15 cellular contexts compared by ENCODE assay signal in the genomic region with DNA sequence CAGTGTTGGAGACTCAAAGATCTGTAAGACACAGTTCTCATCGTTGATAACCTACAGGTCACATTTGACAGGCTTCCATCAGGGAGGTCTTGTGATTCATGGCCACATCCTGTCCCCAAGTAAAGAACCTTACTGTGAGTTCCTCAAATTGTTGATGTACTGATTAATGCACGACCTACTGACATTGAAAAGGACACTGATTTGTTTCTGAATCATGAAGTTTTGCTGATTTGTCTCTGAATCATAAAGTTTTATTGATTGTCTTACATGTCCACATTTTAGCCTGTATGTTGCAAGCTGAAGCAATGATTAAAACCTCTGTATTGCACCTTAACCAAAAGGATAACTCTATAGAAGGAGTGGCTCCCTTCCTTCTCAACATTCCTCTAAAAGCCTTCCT.
A peak's percentile ranks its signal among the peaks of the same experiment; 100 is the strongest.
DNase-seq lines count a peak whose midpoint lies in the region; ATAC-seq, FAIRE-seq and TF ChIP-seq lines count a peak whose summit lies in the region.
"Had no signal": no experiment of that assay in that cellular context is flagged by ENCODE, and none has a peak within 500 bp of the region (broad histone marks: within the 10 kb centered on the region; RNA-seq: fewer than 3 reads in every experiment).

No MANE protein-coding gene starts in this region.

- no peaks in the 10 kb centered on the region for H3K79me2 ChIP-seq in OCI-LY7 (ENCODE audit: insufficient read depth, low read depth, low read length)

- intact Hi-C loops in activated naive CD4-positive, alpha-beta T cell treated with anti-CD3 and anti-CD28 coated beads for 36 hours (cut with micrococcal nuclease), result loop anchor here (1.0 to 5.0 kb wide), 5 partner anchors 14 to 998 kb away; no protein-coding TSS in a partner anchor
- intact Hi-C loops in OCI-LY7 (cut with micrococcal nuclease; ENCODE audit: unreplicated experiment) (no loop called here), lower lobe of right lung (cut with DNase I) (no loop called here)

- no TSS peak for BruUV-seq in OCI-LY7 (replicated peaks; lab: Mats Ljungman, UMichigan)

- H3K9me3 ChIP-seq in OCI-LY7 (ENCODE audit: low read length), result no peaks in the 10 kb centered on the region
- H3K9me3 ChIP-seq in lower lobe of right lung, result no peaks in the 10 kb centered on the region
- H3K9me3 ChIP-seq: sigmoid colon had no signal

- peak; percentile 53 for DNase-seq in activated naive CD4-positive, alpha-beta T cell treated with anti-CD3 and anti-CD28 coated beads for 36 hours
- no peak for DNase-seq in activated naive CD4-positive, alpha-beta T cell treated with Interleukin-2 at 50 U/mL for 16 hours
- DNase-seq in OCI-LY7 (ENCODE audit: low spot score) (peak; percentile 11), bronchial epithelial cell (ENCODE audit: low read depth) (peak; percentile 88), lower lobe of right lung (no peak), cerebellar cortex (ENCODE audit: low spot score) (no peak), NCI-H226 (no peak)
- no peak for DNase-seq in stimulated activated effector memory CD8-positive, alpha-beta T cell treated with anti-CD3 and anti-CD28 coated beads, Interleukin-12 subunit alpha, Interleukin-12 subunit beta, amount 100 ng/mL, for 72 hours (ENCODE audit: low spot score in 2 of 2)
- DNase-seq: activated T-cell treated with anti-CD3 and anti-CD28 coated beads, Interleukin-2, amount 50 U/mL, for 48 hours; central memory CD4-positive, alpha-beta T cell; foreskin melanocyte; NCI-H187; sigmoid colon had no signal

- H3K27ac Mint-ChIP-seq in activated naive CD4-positive, alpha-beta T cell treated with anti-CD3 and anti-CD28 coated beads for 36 hours, result peak overlapping the region; percentile 4
- peak overlapping the region; percentile 33 for H3K27ac Mint-ChIP-seq in stimulated activated effector memory CD8-positive, alpha-beta T cell treated with anti-CD3 and anti-CD28 coated beads, Interleukin-12 subunit alpha, Interleukin-12 subunit beta, amount 100 ng/mL, for 72 hours

- H3K27me3 ChIP-seq in bronchial epithelial cell (ENCODE audit: control insufficient read depth, insufficient read depth, low read length) (no peaks in the 10 kb centered on the region), lower lobe of right lung (ENCODE audit: low read depth) (no peaks in the 10 kb centered on the region)
- H3K27me3 ChIP-seq: sigmoid colon had no signal

- no peak for TF ChIP-seq CTCF in OCI-LY7 (conservative IDR thresholded peaks at IDR 0.05; ENCODE audit: low read length)
- no peak for TF ChIP-seq CTCF in bronchial epithelial cell (IDR thresholded peaks at IDR 0.05; ENCODE audit: insufficient read depth, low read length, severe bottlenecking)
- no peak for TF ChIP-seq CTCF in lower lobe of right lung (IDR thresholded peaks at IDR 0.05)

- POLR2A ChIA-PET in OCI-LY7 (lab: Charles Lee), result no interaction called here

- no peaks in the 10 kb centered on the region for H3K9me3 Mint-ChIP-seq in activated naive CD4-positive, alpha-beta T cell treated with anti-CD3 and anti-CD28 coated beads for 36 hours
- no peaks in the 10 kb centered on the region for H3K9me3 Mint-ChIP-seq in stimulated activated effector memory CD8-positive, alpha-beta T cell treated with anti-CD3 and anti-CD28 coated beads, Interleukin-12 subunit alpha, Interleukin-12 subunit beta, amount 100 ng/mL, for 72 hours

- H3K4me1 ChIP-seq in OCI-LY7 (ENCODE audit: insufficient read depth, low read length, poor library complexity, severe bottlenecking), result peaks cover 6% of the 10 kb centered on the region
- H3K4me1 ChIP-seq in lower lobe of right lung, result peaks cover 20% of the 10 kb centered on the region

- no peaks in the 10 kb centered on the region for H4K20me1 ChIP-seq in OCI-LY7 (ENCODE audit: insufficient read depth, low read length)

- H3K36me3 ChIP-seq in OCI-LY7 (ENCODE audit: insufficient read depth, low read length), result no peaks in the 10 kb centered on the region
- H3K36me3 ChIP-seq in bronchial epithelial cell (ENCODE audit: control insufficient read depth, insufficient read depth, low read length), result no peaks in the 10 kb centered on the region
- H3K36me3 ChIP-seq in lower lobe of right lung, result no peaks in the 10 kb centered on the region
- H3K36me3 ChIP-seq: sigmoid colon had no signal

- no peak overlapping the region for H3K4me3 Mint-ChIP-seq in activated naive CD4-positive, alpha-beta T cell treated with anti-CD3 and anti-CD28 coated beads for 36 hours
- no peak overlapping the region for H3K4me3 Mint-ChIP-seq in stimulated activated effector memory CD8-positive, alpha-beta T cell treated with anti-CD3 and anti-CD28 coated beads, Interleukin-12 subunit alpha, Interleukin-12 subunit beta, amount 100 ng/mL, for 72 hours

- H3K4me1 Mint-ChIP-seq in activated naive CD4-positive, alpha-beta T cell treated with anti-CD3 and anti-CD28 coated beads for 36 hours (ENCODE audit: low read depth), result peaks cover 46% of the 10 kb centered on the region
- peaks cover 40% of the 10 kb centered on the region for H3K4me1 Mint-ChIP-seq in stimulated activated effector memory CD8-positive, alpha-beta T cell treated with anti-CD3 and anti-CD28 coated beads, Interleukin-12 subunit alpha, Interleukin-12 subunit beta, amount 100 ng/mL, for 72 hours

- no peak overlapping the region for H2AFZ ChIP-seq in OCI-LY7 (ENCODE audit: low read length)

- H3K27ac ChIP-seq in OCI-LY7 (ENCODE audit: low read depth, low read length, poor library complexity, severe bottlenecking) (no peak overlapping the region), lower lobe of right lung (no peak overlapping the region)
- H3K27ac ChIP-seq: sigmoid colon had no signal

- H3K4me2 ChIP-seq in OCI-LY7 (ENCODE audit: low read length), result no peak overlapping the region

- CTCF ChIA-PET in activated naive CD4-positive, alpha-beta T cell treated with anti-CD3 and anti-CD28 coated beads for 36 hours (lab: Charles Lee), result interaction anchor here (1.2 kb wide), 1 partner anchor 22 kb away, joined by 3 read pairs; no protein-coding TSS in a partner anchor
- CTCF ChIA-PET in OCI-LY7 (lab: Charles Lee; ENCODE audit: unreplicated experiment), result no interaction called here

- no peak for FAIRE-seq in bronchial epithelial cell (lab: Jason Lieb, UNC)
- FAIRE-seq: G401.6, islet of Langerhans had no signal

- no peaks in the 10 kb centered on the region for H3K9me2 ChIP-seq in OCI-LY7 (ENCODE audit: insufficient read depth, low read length)

- no peaks in the 10 kb centered on the region for H3K27me3 Mint-ChIP-seq in activated naive CD4-positive, alpha-beta T cell treated with anti-CD3 and anti-CD28 coated beads for 36 hours (ENCODE audit: low read depth)

- ATAC-seq in stimulated activated effector memory CD8-positive, alpha-beta T cell treated with anti-CD3 and anti-CD28 coated beads, Interleukin-12 subunit alpha, Interleukin-12 subunit beta, amount 100 ng/mL, for 72 hours, result peak; percentile 84
- no peak for ATAC-seq in lower lobe of right lung

- no peaks in the 10 kb centered on the region for H3K36me3 Mint-ChIP-seq in activated naive CD4-positive, alpha-beta T cell treated with anti-CD3 and anti-CD28 coated beads for 36 hours (ENCODE audit: low read depth)
- H3K36me3 Mint-ChIP-seq in stimulated activated effector memory CD8-positive, alpha-beta T cell treated with anti-CD3 and anti-CD28 coated beads, Interleukin-12 subunit alpha, Interleukin-12 subunit beta, amount 100 ng/mL, for 72 hours, result no peaks in the 10 kb centered on the region

- H3K4me3 ChIP-seq in OCI-LY7 (ENCODE audit: low read depth, low read length, poor library complexity, severe bottlenecking) (no peak overlapping the region), bronchial epithelial cell (ENCODE audit: low read depth, low read length) (no peak overlapping the region), lower lobe of right lung (no peak overlapping the region)
- H3K4me3 ChIP-seq: sigmoid colon had no signal

Comparison
In these comparisons a context has a peak if more than half of its experiments do, and no peak if none do; other contexts are left out.
1. DNase-seq: peak in activated naive CD4-positive, alpha-beta T cell treated with anti-CD3 and anti-CD28 coated beads for 36 hours (single experiment), OCI-LY7 (single experiment) and bronchial epithelial cell (single experiment); none in activated naive CD4-positive, alpha-beta T cell treated with Interleukin-2 at 50 U/mL for 16 hours (single experiment), stimulated activated effector memory CD8-positive, alpha-beta T cell treated with anti-CD3 and anti-CD28 coated beads, Interleukin-12 subunit alpha, Interleukin-12 subunit beta, amount 100 ng/mL, for 72 hours (0 of 2), lower lobe of right lung (single experiment), cerebellar cortex (single experiment) and NCI-H226 (single experiment).